22 cellular contexts compared by ENCODE assay signal in the genomic region with DNA sequence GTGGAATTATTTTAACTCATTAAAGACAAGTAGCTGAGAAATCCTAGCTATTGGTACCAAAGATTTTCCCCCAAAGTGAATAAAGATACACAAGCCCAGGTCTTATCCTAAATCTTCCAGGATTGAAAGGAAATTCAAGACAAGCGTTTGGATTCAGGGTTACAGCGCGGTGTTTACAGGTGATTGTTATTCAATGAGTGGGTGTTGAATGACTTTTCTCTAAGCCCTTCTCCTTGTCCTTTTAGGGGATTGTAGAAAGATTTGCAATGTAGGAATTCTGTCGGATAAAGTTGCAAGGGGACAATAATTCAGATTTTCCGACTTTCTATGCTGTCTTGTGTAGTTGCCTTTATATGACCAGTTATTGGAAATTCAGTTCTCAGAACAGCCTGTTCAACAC. TPM values are rescaled to one million over a fixed set of nuclear protein-coding genes. Genes with fewer than 3 reads are reported as not detected.
A peak's percentile ranks its signal among the peaks of the same experiment; 100 is the strongest.
DNase-seq lines count a peak whose midpoint lies in the region; ATAC-seq and TF ChIP-seq lines count a peak whose summit lies in the region.
"Had no signal": no experiment of that assay in that cellular context is flagged by ENCODE, and none has a peak within 500 bp of the region (broad histone marks: within the 10 kb centered on the region; RNA-seq: fewer than 3 reads in every experiment).

No MANE protein-coding gene starts in this region.

- H3K4me1 Mint-ChIP-seq in GM23338 (peaks cover 46% of the 10 kb centered on the region), endothelial cell (ENCODE audit: unreplicated experiment) (peaks cover 48% of the 10 kb centered on the region), osteocyte (ENCODE audit: unreplicated experiment) (peaks cover 53% of the 10 kb centered on the region)

- H3K36me3 ChIP-seq in GM23338 (ENCODE audit: insufficient read depth), result no peaks in the 10 kb centered on the region
- peaks cover 12% of the 10 kb centered on the region for H3K36me3 ChIP-seq in HUES64 (ENCODE audit: insufficient read depth, low read length)

- H3K4me3 ChIP-seq in GM23338, result peak overlapping the region; percentile 33
- H3K4me3 ChIP-seq in HUES64 (ENCODE audit: low read length), result peak overlapping the region; percentile 4; the same call in 1 of the 2 replicates

- no peaks in the 10 kb centered on the region for H3K9me3 Mint-ChIP-seq in GM23338
- no peaks in the 10 kb centered on the region for H3K9me3 Mint-ChIP-seq in endothelial cell (ENCODE audit: unreplicated experiment)
- no peaks in the 10 kb centered on the region for H3K9me3 Mint-ChIP-seq in osteocyte (ENCODE audit: unreplicated experiment)
- H3K9me3 Mint-ChIP-seq: CD4-positive, CD25-positive, alpha-beta regulatory T cell had no signal

- ATAC-seq in GM23338, result peak; percentile 85
- ATAC-seq in HG03196 (IDR thresholded peaks at IDR 0.05; ENCODE audit: unreplicated experiment), result no peak
- ATAC-seq: PC-3, SK-N-SH treated with all-trans-retinoic acid at 6 μM for 48 hours had no signal

- H3K9me2 ChIP-seq in GM23338 (ENCODE audit: insufficient read depth), result no peaks in the 10 kb centered on the region

- no peak overlapping the region for H2AFZ ChIP-seq in GM23338

- no peak for TF ChIP-seq CTCF in GM23338 (conservative IDR thresholded peaks at IDR 0.05; ENCODE audit: low read depth in 2 of 2)
- TF ChIP-seq CTCF in endothelial cell (IDR thresholded peaks at IDR 0.05; ENCODE audit: unreplicated experiment), result no peak
- no peak for TF ChIP-seq CTCF in osteocyte (IDR thresholded peaks at IDR 0.05)

- H3F3A ChIP-seq in GM23338 (replicated peaks; ENCODE audit: low read depth), result no peaks in the 10 kb centered on the region

- H3K4me1 ChIP-seq in GM23338 (ENCODE audit: insufficient read depth) (peaks cover 41% of the 10 kb centered on the region), HUES64 (ENCODE audit: insufficient read depth, low read length) (peaks cover 43% of the 10 kb centered on the region)
- H3K4me1 ChIP-seq: BE2C, Caco-2 had no signal

- H3K27ac ChIP-seq in GM23338 (ENCODE audit: low read depth) (peak overlapping the region; percentile 90), HUES64 (ENCODE audit: low read depth, low read length) (peak overlapping the region; percentile 68; the same call in 1 of the 2 replicates), substantia nigra (ENCODE audit: low read depth, low read length, poor library complexity, severe bottlenecking) (no peak overlapping the region)
- H3K27ac ChIP-seq: HL-60, RWPE1 had no signal

- H3K36me3 Mint-ChIP-seq in GM23338 (ENCODE audit: low read depth) (peaks cover 24% of the 10 kb centered on the region; the same call in 2 of the 3 replicates), endothelial cell (ENCODE audit: low read depth, unreplicated experiment) (peaks cover 8% of the 10 kb centered on the region), osteocyte (ENCODE audit: unreplicated experiment) (peaks cover 17% of the 10 kb centered on the region)

- H3K9me3 ChIP-seq in HUES64 (ENCODE audit: insufficient read depth, low read depth, low read length), result no peaks in the 10 kb centered on the region
- H3K9me3 ChIP-seq: BE2C, Caco-2 had no signal

- no peaks in the 10 kb centered on the region for H3K79me2 ChIP-seq in GM23338 (replicated peaks; ENCODE audit: insufficient read depth)

- H3K27ac Mint-ChIP-seq in GM23338 (peak overlapping the region; percentile 90), endothelial cell (ENCODE audit: unreplicated experiment) (peak overlapping the region; percentile 55), osteocyte (ENCODE audit: unreplicated experiment) (peak overlapping the region; percentile 38)
- H3K27ac Mint-ChIP-seq: CD4-positive, CD25-positive, alpha-beta regulatory T cell had no signal

- H3K4me2 ChIP-seq in GM23338, result peak overlapping the region; percentile 67

- H3K27me3 ChIP-seq in GM23338 (ENCODE audit: insufficient read depth), result no peaks in the 10 kb centered on the region
- H3K27me3 ChIP-seq in HUES64 (ENCODE audit: insufficient read depth, low read length), result no peaks in the 10 kb centered on the region
- H3K27me3 ChIP-seq: BE2C had no signal

- H4K20me1 ChIP-seq in GM23338 (replicated peaks; ENCODE audit: insufficient read depth), result no peaks in the 10 kb centered on the region

- in situ Hi-C loops in G401 (cut with HindIII; ENCODE audit: low sequenced_read_pairs), result no loop called here

- H3K27me3 Mint-ChIP-seq in GM23338 (ENCODE audit: insufficient read depth, low read depth, poor library complexity) (peaks cover 8% of the 10 kb centered on the region), endothelial cell (ENCODE audit: unreplicated experiment) (peaks cover 10% of the 10 kb centered on the region), osteocyte (ENCODE audit: unreplicated experiment) (no peaks in the 10 kb centered on the region)
- H3K27me3 Mint-ChIP-seq: CD4-positive, CD25-positive, alpha-beta regulatory T cell had no signal

- DNase-seq in GM23338 (ENCODE audit: low spot score) (peak; percentile 70), endothelial cell (ENCODE audit: low spot score) (no peak), osteocyte (ENCODE audit: extremely low spot score, unreplicated experiment) (no peak), G401 (ENCODE audit: low spot score) (no peak), substantia nigra (lab: John Stamatoyannopoulos, UW) (no peak)
- DNase-seq: BE2C; Caco-2; CD4-positive, CD25-positive, alpha-beta regulatory T cell; DMS153; GF-D8; MM.1S; NCI-H1092; NCI-H2081 treated with DMSO at 0.1 percent for 48 hours; NCI-H510A; NCI-H774; PC-3; SIG-M5 had no signal

- H3K9ac ChIP-seq in HUES64 (ENCODE audit: low read depth, low read length), result peak overlapping the region; percentile 18; the same call in 1 of the 2 replicates

- H3K4me3 Mint-ChIP-seq in GM23338 (peak overlapping the region; percentile 45), endothelial cell (ENCODE audit: unreplicated experiment) (no peak overlapping the region), osteocyte (ENCODE audit: unreplicated experiment) (no peak overlapping the region)
- H3K4me3 Mint-ChIP-seq: CD4-positive, CD25-positive, alpha-beta regulatory T cell had no signal

- 25% methylated on average over 5 of the region's 5 CpGs for WGBS in HUES64

TF ChIP-seq in GM23338, 12 proteins besides CTCF, POLR2A, EP300 and RAD21:
- TF ChIP-seq EZH2phosphoT487 (IDR thresholded peaks at IDR 0.05; ENCODE audit: unreplicated experiment) (no peak), NANOG (IDR thresholded peaks at IDR 0.05; ENCODE audit: borderline replicate concordance) (peak; percentile 70; the same call in 1 of the 2 replicates), ZNF331 (CRISPR knock-in tag; IDR thresholded peaks at IDR 0.05; ENCODE audit: low read depth) (no peak)

RNA-seq across cellular contexts. Expression of a gene that starts 57.2 kb away (rescaled TPM):
- total RNA-seq in GM23338 (2014; rRNA removed; shearing (Covaris generic)), result 13.2 and 22.7 TPM in 2 replicates
- 8.9 and 9.6 TPM in 2 replicates for polyA plus RNA-seq in GM23338 (2016; fragmentation: Nextera tagmentation; extraction: Ambion mirVana)
- polyA plus RNA-seq in HUES64 (2013, experiment 1 of 2), result 14.8 TPM
- 15.3 TPM for polyA plus RNA-seq in HUES64 (2013, experiment 2 of 2)
- total RNA-seq in endothelial cell (ENCODE audit: unreplicated experiment), result 18.9 TPM
- total RNA-seq in osteocyte, result 36.3 and 39.7 TPM in 2 replicates
- 13.3 and 14.0 TPM in 2 replicates for total RNA-seq in G401 (2014; rRNA removed; shearing (Covaris generic))

Comparison
In these comparisons a context has a peak if more than half of its experiments do, and no peak if none do; other contexts are left out.
1. H3K27ac Mint-ChIP-seq: peak in every context shown above with its lines; median percentile 90 in GM23338; 55 in endothelial cell; 38 in osteocyte.